Comparison of ENCODE assay signal across 36 cellular contexts in the genomic region with DNA sequence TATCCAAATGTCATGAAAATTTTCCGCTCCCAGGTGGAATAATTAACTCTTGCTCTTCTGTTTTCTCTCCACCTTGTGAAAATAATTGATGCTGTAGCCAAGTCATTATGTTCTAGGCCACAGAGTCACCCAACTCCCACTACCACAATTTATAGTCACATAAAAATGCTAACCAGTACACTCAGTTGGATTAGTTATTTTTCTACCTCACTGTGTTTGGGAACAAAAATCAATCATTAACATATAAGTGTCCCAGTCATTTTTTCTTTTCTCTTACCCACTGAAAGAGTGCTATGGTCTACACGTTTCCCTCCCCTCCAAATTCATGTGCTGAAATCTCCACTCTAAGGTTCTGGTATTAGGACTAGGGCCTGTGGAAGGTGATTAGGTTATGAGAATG.
"Had no signal": no experiment of that assay in that cellular context is flagged by ENCODE, and none has a peak within 500 bp of the region (broad histone marks: within the 10 kb centered on the region; RNA-seq: fewer than 3 reads in every experiment).

No MANE protein-coding gene starts in this region.

- FAIRE-seq: TTC549 had no signal

- ATAC-seq: activated CD4-positive, alpha-beta T cell treated with anti-CD3 and anti-CD28 coated beads for 36 hours; activated CD4-positive, CD25-positive, alpha-beta regulatory T cell treated with anti-CD3 and anti-CD28 coated beads, Interleukin-2, amount 50 U/mL, for 24 hours; activated CD8-positive, alpha-beta T cell treated with anti-CD3 and anti-CD28 coated beads, Interleukin-2, amount 10 ng/mL, durations not matched to agents 7 days and 5 days; activated naive CD8-positive, alpha-beta T cell treated with anti-CD3 and anti-CD28 coated beads, Interleukin-2, amount 50 U/mL, for 24 hours; PC-3; WTC11 had no signal

- H3K4me1 Mint-ChIP-seq: activated CD4-positive, alpha-beta T cell treated with anti-CD3 and anti-CD28 coated beads for 36 hours; activated CD4-positive, alpha-beta T cell treated with anti-CD3 and anti-CD28 coated beads, Interleukin-2, amount 10 ng/mL, durations not matched to agents 7 days and 5 days; activated naive CD8-positive, alpha-beta T cell treated with anti-CD3 and anti-CD28 coated beads, Interleukin-2, amount 50 U/mL, for 24 hours had no signal

- H3K27ac ChIP-seq: brain microvascular endothelial cell, Peyer's patch, SJSA1 had no signal

- H3K9ac ChIP-seq: SK-N-SH had no signal

- H3K4me1 ChIP-seq: Peyer's patch, SJSA1 had no signal

- H3K36me3 ChIP-seq: brain microvascular endothelial cell, Peyer's patch, SJSA1 had no signal

- H3K36me3 Mint-ChIP-seq: activated naive CD8-positive, alpha-beta T cell had no signal

- DNase-seq: activated CD4-positive, alpha-beta T cell treated with anti-CD3 and anti-CD28 coated beads for 36 hours; activated CD4-positive, alpha-beta T cell treated with anti-CD3 and anti-CD28 coated beads, Interleukin-2, amount 10 ng/mL, durations not matched to agents 7 days and 5 days; activated CD4-positive, alpha-beta T cell treated with anti-CD3 and anti-CD28 coated beads, Interleukin-2, amount 50 U/mL, for 48 hours; activated CD8-positive, alpha-beta T cell treated with anti-CD3 and anti-CD28 coated beads, Interleukin-2, amount 10 ng/mL, durations not matched to agents 7 days and 5 days; activated gamma-delta T cell; activated naive CD4-positive, alpha-beta T cell treated with anti-CD3 and anti-CD28 coated beads for 36 hours; activated naive CD8-positive, alpha-beta T cell treated with anti-CD3 and anti-CD28 coated beads, Interleukin-2, amount 50 U/mL, for 24 hours; activated T-cell treated with anti-CD3 and anti-CD28 coated beads, Interleukin-2, amount 50 U/mL, for 24 hours; anterior cingulate cortex; brain microvascular endothelial cell; Karpas-422; KBM-7; NCI-H1048; NCI-H1105 treated with DMSO at 0.1 percent for 48 hours; NCI-H1436; NCI-H1694; NCI-H1930; NCI-H2081 treated with DMSO at 0.1 percent for 48 hours; NCI-H226; NCI-H446 treated with DMSO at 0.1 percent for 48 hours; NCI-H524; NCI-H748 treated with DMSO at 0.1 percent for 48 hours; NK-92 treated with Interleukin-12 subunit alpha and Interleukin-12 subunit beta, amount 100 ng/mL, for 24 hours; PC-3; Peyer's patch; RPMI8226; SHP77 treated with DMSO at 0.1 percent for 48 hours; SK-N-SH had no signal

- H3K27me3 Mint-ChIP-seq: activated CD4-positive, alpha-beta T cell treated with anti-CD3 and anti-CD28 coated beads, Interleukin-2, amount 10 ng/mL, durations not matched to agents 7 days and 5 days; activated naive CD8-positive, alpha-beta T cell treated with anti-CD3 and anti-CD28 coated beads, Interleukin-2, amount 50 U/mL, for 24 hours had no signal

- H3K4me3 ChIP-seq: Peyer's patch, SJSA1 had no signal

- H3K9me3 ChIP-seq: Peyer's patch, SJSA1, SK-N-SH had no signal

- H3K27ac Mint-ChIP-seq: activated CD4-positive, alpha-beta T cell treated with anti-CD3 and anti-CD28 coated beads for 36 hours; activated CD4-positive, alpha-beta T cell treated with anti-CD3 and anti-CD28 coated beads, Interleukin-2, amount 10 ng/mL, durations not matched to agents 7 days and 5 days; activated CD8-positive, alpha-beta T cell treated with anti-CD3 and anti-CD28 coated beads, Interleukin-2, amount 10 ng/mL, durations not matched to agents 7 days and 5 days; activated naive CD4-positive, alpha-beta T cell treated with anti-CD3 and anti-CD28 coated beads for 36 hours; activated naive CD8-positive, alpha-beta T cell; activated naive CD8-positive, alpha-beta T cell treated with anti-CD3 and anti-CD28 coated beads, Interleukin-2, amount 50 U/mL, for 24 hours; activated T-cell treated with anti-CD3 and anti-CD28 coated beads, Interleukin-2, amount 50 U/mL, for 24 hours; activated T-helper 2 cell treated with anti-CD3 and anti-CD28 coated beads, Interferon-gamma antibody, Interleukin-2, Interleukin-4, amounts not matched to agents 10 μg/mL and 5 μg/mL and 100 μg/mL, durations not matched to agents 14 hours and 24 hours and 36 hours; T-helper 1 cell treated with Interleukin-12 subunit alpha and Interleukin-12 subunit beta and Interleukin-4 antibody, amounts not matched to agents 30 μg/mL and 1 μg/mL, for 36 hours; T-helper 2 cell treated with Interferon-gamma antibody and Interleukin-4, amounts not matched to agents 5 μg/mL and 100 μg/mL, for 36 hours; WTC11 had no signal

- H3K9me3 Mint-ChIP-seq: activated CD4-positive, alpha-beta T cell treated with anti-CD3 and anti-CD28 coated beads, Interleukin-2, amount 10 ng/mL, durations not matched to agents 7 days and 5 days; activated T-helper 2 cell treated with anti-CD3 and anti-CD28 coated beads, Interferon-gamma antibody, Interleukin-2, Interleukin-4, amounts not matched to agents 10 μg/mL and 5 μg/mL and 100 μg/mL, durations not matched to agents 14 hours and 24 hours and 36 hours; T-helper 1 cell treated with Interleukin-12 subunit alpha and Interleukin-12 subunit beta and Interleukin-4 antibody, amounts not matched to agents 30 μg/mL and 1 μg/mL, for 36 hours; T-helper 2 cell treated with Interferon-gamma antibody and Interleukin-4, amounts not matched to agents 5 μg/mL and 100 μg/mL, for 36 hours had no signal

- H3K4me3 Mint-ChIP-seq: activated CD4-positive, alpha-beta T cell treated with anti-CD3 and anti-CD28 coated beads for 36 hours; activated CD4-positive, alpha-beta T cell treated with anti-CD3 and anti-CD28 coated beads, Interleukin-2, amount 10 ng/mL, durations not matched to agents 7 days and 5 days; activated CD8-positive, alpha-beta T cell treated with anti-CD3 and anti-CD28 coated beads, Interleukin-2, amount 10 ng/mL, durations not matched to agents 7 days and 5 days; activated naive CD4-positive, alpha-beta T cell treated with anti-CD3 and anti-CD28 coated beads for 36 hours; activated naive CD8-positive, alpha-beta T cell; activated naive CD8-positive, alpha-beta T cell treated with anti-CD3 and anti-CD28 coated beads, Interleukin-2, amount 50 U/mL, for 24 hours; activated T-cell treated with anti-CD3 and anti-CD28 coated beads, Interleukin-2, amount 50 U/mL, for 24 hours; T-helper 1 cell treated with Interleukin-12 subunit alpha and Interleukin-12 subunit beta and Interleukin-4 antibody, amounts not matched to agents 30 μg/mL and 1 μg/mL, for 36 hours; T-helper 2 cell treated with Interferon-gamma antibody and Interleukin-4, amounts not matched to agents 5 μg/mL and 100 μg/mL, for 36 hours; WTC11 had no signal
